8 cellular contexts compared by ENCODE assay signal in the genomic region with DNA sequence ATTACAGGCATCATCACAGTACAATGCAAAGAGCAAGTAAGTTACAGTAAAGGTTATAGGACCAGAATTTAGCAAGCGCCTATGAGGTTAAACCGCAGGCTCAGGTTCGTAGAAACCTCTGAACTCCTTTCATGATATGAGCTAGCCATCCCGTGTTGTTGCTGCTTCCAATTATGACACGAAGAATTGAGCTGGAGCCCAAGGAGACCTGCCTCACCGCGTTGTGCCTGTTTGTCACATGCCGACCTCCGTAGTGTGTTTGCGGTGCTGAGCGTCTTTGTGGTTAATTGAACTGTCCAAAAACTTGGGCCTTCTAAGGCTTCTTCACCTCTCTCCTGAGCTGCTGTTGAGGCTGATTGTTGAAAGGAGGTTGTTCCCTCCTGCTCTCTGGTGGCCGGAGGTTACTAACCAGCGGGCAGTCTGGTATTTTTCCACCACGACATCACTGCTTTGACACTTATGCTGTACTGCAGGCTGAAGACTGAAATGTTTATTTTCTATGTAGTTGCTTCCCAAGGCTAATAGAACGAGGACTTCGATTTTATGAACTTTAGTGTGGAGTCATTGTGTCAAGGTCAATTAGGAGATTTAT.
DNase-seq lines count a peak whose midpoint lies in the region; ATAC-seq and TF ChIP-seq lines count a peak whose summit lies in the region.

No MANE protein-coding gene starts in this region.

- POLR2A ChIA-PET in SK-N-SH (lab: Yijun Ruan, JAX) = no interaction called here

- H3K9me3 ChIP-seq in GM23248 (ENCODE audit: low read depth) (no peaks in the 10 kb centered on the region), SK-N-SH (no peaks in the 10 kb centered on the region), sigmoid colon (no peaks in the 10 kb centered on the region)

- no peak overlapping the region for H2AFZ ChIP-seq in GM23248
- no peak overlapping the region for H2AFZ ChIP-seq in SK-N-SH (ENCODE audit: low read depth)

- H4K20me1 ChIP-seq in GM23248 (ENCODE audit: insufficient read depth) (no peaks in the 10 kb centered on the region), SK-N-SH (ENCODE audit: insufficient read depth) (no peaks in the 10 kb centered on the region)

- ATAC-seq in HG03175 (IDR thresholded peaks at IDR 0.05; ENCODE audit: unreplicated experiment) = no peak
- no peak for ATAC-seq in HG02610 (IDR thresholded peaks at IDR 0.05; ENCODE audit: unreplicated experiment)
- no peak for ATAC-seq in HG03457 (IDR thresholded peaks at IDR 0.05; ENCODE audit: unreplicated experiment)

- H3K9ac ChIP-seq in GM23248 = no peak overlapping the region; the same call in 1 of the 2 replicates
- H3K9ac ChIP-seq in SK-N-SH = no peak overlapping the region

- H3K27me3 ChIP-seq in GM23248 (replicated peaks; ENCODE audit: insufficient read depth) (no peaks in the 10 kb centered on the region), SK-N-SH (ENCODE audit: insufficient read depth) (no peaks in the 10 kb centered on the region), sigmoid colon (no peaks in the 10 kb centered on the region)

- in situ Hi-C loops in GM23248 (cut with MboI) = no loop called here

- TF ChIP-seq CTCF in SK-N-SH (IDR thresholded peaks at IDR 0.05) (peak; percentile 54), sigmoid colon (IDR thresholded peaks at IDR 0.05) (peak in 2 of 4 experiments; percentile 14)

- H3K9me2 ChIP-seq in GM23248 (ENCODE audit: insufficient read depth) (no peaks in the 10 kb centered on the region), SK-N-SH (no peaks in the 10 kb centered on the region)

- DNase-seq in GM23248 (peak; percentile 82), SK-N-SH (no peak), globus pallidus (ENCODE audit: low spot score) (peak; percentile 91), sigmoid colon (no peak)
- no peak for DNase-seq in activated CD4-positive, alpha-beta T cell treated with anti-CD3 and anti-CD28 coated beads, Interleukin-2, amount 50 U/mL, for 4 hours

- TF ChIP-seq EP300 in SK-N-SH (IDR thresholded peaks at IDR 0.05; ENCODE audit: borderline replicate concordance in 1 of 2, low read depth in 1 of 2, low read length in 1 of 2) (no peak), sigmoid colon (IDR thresholded peaks at IDR 0.05) (no peak)

- H3K4me3 ChIP-seq in GM23248 (no peak overlapping the region), SK-N-SH (ENCODE audit: low read depth in 2 of 2, low read length in 1 of 2) (no peak overlapping the region), sigmoid colon (no peak overlapping the region)

- TF ChIP-seq POLR2A in sigmoid colon (IDR thresholded peaks at IDR 0.05) = no peak

- H3K79me2 ChIP-seq in GM23248 (ENCODE audit: insufficient read depth) (no peaks in the 10 kb centered on the region), SK-N-SH (ENCODE audit: insufficient read depth) (peaks cover 13% of the 10 kb centered on the region; the same call in 1 of the 2 replicates)

- H3K4me2 ChIP-seq in GM23248 (ENCODE audit: unreplicated experiment) = no peak overlapping the region
- H3K4me2 ChIP-seq in SK-N-SH = no peak overlapping the region

- H3K27ac ChIP-seq in GM23248 = peak overlapping the region; percentile 3
- H3K27ac ChIP-seq in SK-N-SH (ENCODE audit: low read depth in 2 of 2, low read length in 1 of 2) = peak overlapping the region in 1 of 2 experiments; percentile 33; a peak in 3 of 4 replicates
- peak overlapping the region; percentile 29 to 65 (median 56) for H3K27ac ChIP-seq in sigmoid colon

- intact Hi-C loops in sigmoid colon (cut with DNase I) = loop anchor here (5.0 kb wide), 2 partner anchors 51 to 111 kb away; no protein-coding TSS in a partner anchor

- WGBS in GM23248 (ENCODE audit: low coverage in 1 of 2, low lambda C conversion rate in 2 of 2, missing lambda C conversion rate in 2 of 2), 2 experiments = 24 to 37% methylated on average over 16 of the region's 16 CpGs
- 80% methylated on average over 16 of the region's 16 CpGs for WGBS in SK-N-SH (ENCODE audit: low lambda C conversion rate)
- 81 to 90% methylated on average over 16 of the region's 16 CpGs for WGBS in sigmoid colon, 2 donors

- peaks cover 35% of the 10 kb centered on the region; the same call in 1 of the 2 replicates for H3K36me3 ChIP-seq in GM23248 (ENCODE audit: low read depth)
- H3K36me3 ChIP-seq in SK-N-SH (replicated peaks in 1 of 2; ENCODE audit: control insufficient read depth in 1 of 2, insufficient read depth in 2 of 2, low read length in 1 of 2) = peaks cover 86 to 92% of the 10 kb centered on the region in 2 experiments
- peaks cover 36 to 97% (median 66%) of the 10 kb centered on the region in 4 donors for H3K36me3 ChIP-seq in sigmoid colon

- H3K4me1 ChIP-seq in GM23248 (ENCODE audit: insufficient read depth) (peaks cover 15% of the 10 kb centered on the region), SK-N-SH (ENCODE audit: control insufficient read depth in 1 of 2, insufficient read depth in 2 of 2, low read depth in 1 of 2, low read length in 1 of 2) (peaks cover 10 to 12% of the 10 kb centered on the region in 2 experiments; a peak in 2 of 4 replicates), sigmoid colon (peaks cover 0 to 29% (median 19%) of the 10 kb centered on the region in 4 donors)

- H3F3A ChIP-seq in GM23248 (ENCODE audit: insufficient read depth) (0 out of 2 replicates have a peak, but pooled peaks cover 18% of the 10 kb centered on the region), SK-N-SH (replicated peaks; ENCODE audit: insufficient read depth) (no peaks in the 10 kb centered on the region)

- TF ChIP-seq RAD21 in SK-N-SH (IDR thresholded peaks at IDR 0.05; ENCODE audit: low read length) = peak; percentile 33; the same call in 1 of the 2 replicates

- CTCF ChIA-PET in SK-N-SH (lab: Yijun Ruan, JAX) = interaction anchor here (0.6 to 2.4 kb wide), 7 partner anchors 12 to 203 kb away, joined by 3 to 10 read pairs (median 3); no protein-coding TSS in a partner anchor

TF ChIP-seq in SK-N-SH, 30 proteins besides CTCF, POLR2A, EP300 and RAD21:
- peak; percentile 34; the same call in 1 of the 2 replicates for TF ChIP-seq SMC3 (IDR thresholded peaks at IDR 0.05; ENCODE audit: low read depth, low read length)
- no peak for TF ChIP-seq GATA2 (CRISPR knock-in tag; IDR thresholded peaks at IDR 0.05)
- 0 out of 2 replicates have a peak, but pooled peaks have one; percentile 22 for TF ChIP-seq REST (IDR thresholded peaks at IDR 0.05; ENCODE audit: low read depth, low read length)

Comparison
In these comparisons a context has a peak if more than half of its experiments do, and no peak if none do; other contexts are left out.
1. DNase-seq: peak in GM23248 (single experiment) and globus pallidus (single experiment); none in SK-N-SH (single experiment), sigmoid colon (single experiment) and activated CD4-positive, alpha-beta T cell treated with anti-CD3 and anti-CD28 coated beads, Interleukin-2, amount 50 U/mL, for 4 hours (0 of 2).